In the genomic region with DNA sequence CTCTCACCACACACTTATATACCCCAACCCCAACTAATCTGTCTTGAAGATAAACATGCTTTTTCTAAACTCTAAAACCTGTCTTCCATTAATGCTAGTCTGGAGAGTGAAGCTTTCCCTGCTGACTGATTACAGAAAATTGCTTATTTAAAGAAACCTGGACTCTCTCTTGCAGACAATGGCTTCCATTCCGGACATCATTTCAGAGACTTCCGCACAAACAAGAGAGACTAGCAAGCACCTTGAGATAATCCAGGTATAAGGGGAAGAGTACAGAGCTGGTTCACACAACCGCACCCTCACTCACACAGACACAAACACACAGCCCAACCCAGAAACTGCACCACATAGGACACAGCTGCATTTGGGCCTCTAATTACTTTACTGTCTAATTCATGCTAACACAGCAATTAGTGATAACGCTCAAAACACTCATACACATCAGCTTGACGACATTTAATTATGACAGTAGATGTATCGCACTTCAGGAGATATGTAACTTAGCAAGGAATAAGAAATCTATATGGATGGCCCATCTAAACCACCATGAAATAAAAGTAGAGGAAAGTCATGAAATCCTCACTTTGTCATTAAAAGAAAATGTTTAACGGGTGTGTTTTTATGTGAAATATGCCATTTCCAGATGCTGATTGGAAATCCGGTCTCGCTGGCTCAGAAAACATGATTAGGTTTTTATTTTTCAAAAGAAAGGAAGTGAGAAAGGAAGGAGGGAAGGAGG, we compare ENCODE assay signal across 29 cellular contexts.
"Had no signal": no experiment of that assay in that cellular context is flagged by ENCODE, and none has a peak within 500 bp of the region (broad histone marks: within the 10 kb centered on the region; RNA-seq: fewer than 3 reads in every experiment).

No MANE protein-coding gene starts in this region.

- H3K9ac ChIP-seq: KMS-11 had no signal

- FAIRE-seq: bronchial epithelial cell had no signal

- H3K4me2 ChIP-seq: KMS-11 had no signal

- H3K27me3 ChIP-seq: ascending aorta, body of pancreas, MG63, Peyer's patch, SJCRH30 had no signal

- H3K27ac ChIP-seq: ascending aorta, body of pancreas, KMS-11, Peyer's patch, RWPE1, SJCRH30 had no signal

- H3K36me3 ChIP-seq: ascending aorta, MG63, Peyer's patch, SJCRH30 had no signal

- H3K9me3 ChIP-seq: ascending aorta, body of pancreas, Peyer's patch, SJCRH30 had no signal

- ATAC-seq: activated naive CD4-positive, alpha-beta T cell treated with anti-CD3 and anti-CD28 coated beads, Interleukin-2, amount 50 U/mL, for 72 hours; activated naive CD8-positive, alpha-beta T cell treated with anti-CD3 and anti-CD28 coated beads, Interleukin-2, amount 50 U/mL, for 24 hours; activated T-cell treated with anti-CD3 and anti-CD28 coated beads, Interleukin-2, amount 50 U/mL, for 4 hours; body of pancreas; SK-N-SH treated with all-trans-retinoic acid at 6 μM for 48 hours; WTC11 had no signal

- DNase-seq: activated CD4-positive, alpha-beta T cell treated with anti-CD3 and anti-CD28 coated beads for 1 hour; activated CD4-positive, alpha-beta T cell treated with anti-CD3 and anti-CD28 coated beads, Interleukin-2, amount 10 ng/mL, durations not matched to agents 24 days and 14 days; activated CD4-positive, alpha-beta T cell treated with anti-CD3 and anti-CD28 coated beads, Interleukin-2, amount 50 U/mL, for 48 hours; activated CD8-positive, alpha-beta memory T cell treated with anti-CD3 and anti-CD28 coated beads for 24 hours; activated effector memory CD4-positive, alpha-beta T cell treated with anti-CD3 and anti-CD28 coated beads, Interleukin-2, amount 50 U/mL, for 16 hours; activated naive CD4-positive, alpha-beta T cell treated with Interleukin-2 at 50 U/mL for 16 hours; activated naive CD8-positive, alpha-beta T cell treated with anti-CD3 and anti-CD28 coated beads, Interleukin-2, amount 50 U/mL, for 24 hours; activated T-cell treated with anti-CD3 and anti-CD28 coated beads, Interleukin-2, amount 50 U/mL, for 4 hours; amniotic stem cell; body of pancreas; MG63; MV-4-11; NCI-H1092 treated with DMSO at 0.1 percent for 48 hours; NCI-H1417 treated with DMSO at 0.1 percent for 48 hours; NCI-H1694; NCI-H2029; NCI-H2107; NCI-H510A treated with DMSO at 0.1 percent for 48 hours; Peyer's patch; Right ventricle myocardium superior; SJCRH30; SW 1271 had no signal

- H3K4me3 ChIP-seq: ascending aorta, body of pancreas, MG63, Peyer's patch, SJCRH30 had no signal

- H3K4me1 ChIP-seq: ascending aorta, body of pancreas, Peyer's patch, SJCRH30 had no signal
